In the genomic region with DNA sequence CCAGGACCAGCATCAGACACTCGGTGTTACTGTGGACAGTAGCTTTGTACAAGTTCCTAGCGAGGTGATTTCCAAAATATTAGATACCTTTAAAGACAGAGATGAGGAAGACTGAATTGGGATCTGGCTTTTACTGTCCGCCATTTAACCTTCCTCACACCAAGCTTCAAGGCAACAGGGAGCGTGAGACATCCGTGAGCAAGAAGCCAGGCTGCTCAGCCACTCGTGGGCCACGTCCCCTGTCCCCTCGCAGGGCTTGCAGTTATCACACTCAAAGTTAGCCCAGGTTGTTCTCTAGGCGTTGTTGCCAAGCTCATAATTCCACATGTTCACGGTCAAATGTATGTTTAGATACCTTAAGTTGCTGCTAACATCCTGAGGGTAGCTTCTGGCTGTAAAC, we compare ENCODE assay signal across 13 cellular contexts.
A peak's percentile ranks its signal among the peaks of the same experiment; 100 is the strongest.
DNase-seq lines count a peak whose midpoint lies in the region; ATAC-seq, FAIRE-seq and TF ChIP-seq lines count a peak whose summit lies in the region.
"Had no signal": no experiment of that assay in that cellular context is flagged by ENCODE, and none has a peak within 500 bp of the region (broad histone marks: within the 10 kb centered on the region; RNA-seq: fewer than 3 reads in every experiment).

No MANE protein-coding gene starts in this region.

- H3K4me3 ChIP-seq in right atrium auricular region: no peak overlapping the region
- H3K4me3 ChIP-seq in HepG2 (replicated peaks in 1 of 3; ENCODE audit: insufficient read depth in 1 of 3, low read depth in 2 of 3, low read length in 3 of 3): no peak overlapping the region
- H3K4me3 ChIP-seq in psoas muscle: no peak overlapping the region
- no peak overlapping the region for H3K4me3 ChIP-seq in vagina
- no peak overlapping the region for H3K4me3 ChIP-seq in pancreas

- H3K9ac ChIP-seq in HepG2 (ENCODE audit: insufficient read depth, low read depth, low read length): no peak overlapping the region

- POLR2A ChIA-PET in HepG2 (lab: Yijun Ruan, JAX): no interaction called here
- POLR2A ChIA-PET in activated CD8-positive, alpha-beta T cell treated with anti-CD3 and anti-CD28 coated beads, Interleukin-2, amount 10 ng/mL, durations not matched to agents 7 days and 5 days (lab: Charles Lee): no interaction called here

- H3K36me3 ChIP-seq in right atrium auricular region: no peaks in the 10 kb centered on the region
- no peaks in the 10 kb centered on the region for H3K36me3 ChIP-seq in HepG2 (replicated peaks in 1 of 2; ENCODE audit: control insufficient read depth in 1 of 2, insufficient read depth in 2 of 2, low read length in 2 of 2)
- no peaks in the 10 kb centered on the region for H3K36me3 ChIP-seq in psoas muscle (ENCODE audit: insufficient read depth in 1 of 2, low read depth in 1 of 2)
- no peaks in the 10 kb centered on the region for H3K36me3 ChIP-seq in vagina
- no peaks in the 10 kb centered on the region for H3K36me3 ChIP-seq in pancreas

- WGBS in HepG2 (ENCODE audit: low lambda C conversion rate): 15% methylated on average over 10 of the region's 10 CpGs
- WGBS in psoas muscle, 3 donors: 79 to 82% (median 80%) methylated on average over 10 of the region's 10 CpGs
- WGBS in pancreas, 2 donors: 69 to 73% methylated on average over 10 of the region's 10 CpGs

- H3K9me3 ChIP-seq in right atrium auricular region (no peaks in the 10 kb centered on the region), HepG2 (ENCODE audit: low read length) (no peaks in the 10 kb centered on the region), psoas muscle (no peaks in the 10 kb centered on the region), vagina (no peaks in the 10 kb centered on the region), pancreas (no peaks in the 10 kb centered on the region)

- H3K4me1 Mint-ChIP-seq in activated CD8-positive, alpha-beta T cell treated with anti-CD3 and anti-CD28 coated beads, Interleukin-2, amount 10 ng/mL, durations not matched to agents 7 days and 5 days (ENCODE audit: low read depth): peaks cover 4% of the 10 kb centered on the region

- intact Hi-C loops in Right ventricle myocardium inferior (cut with DNase I) (loop anchor here (5.0 kb wide), 1 partner anchor 33 kb away; no protein-coding TSS in a partner anchor), HepG2 (cut with micrococcal nuclease; ENCODE audit: unreplicated experiment) (loop anchor here (5.0 kb wide), 1 partner anchor 1448 kb away; no protein-coding TSS in a partner anchor), psoas muscle (cut with DNase I) (loop anchor here (5.0 to 10.0 kb wide), 4 partner anchors 103 to 1448 kb away; a partner anchor contains a TSS), vagina (cut with DNase I) (loop anchor here (1.0 to 10.0 kb wide), 4 partner anchors 75 to 188 kb away; no protein-coding TSS in a partner anchor), pancreas (cut with DNase I) (loop anchor here in 1 of 3 donors (5.0 kb wide), 1 partner anchor 188 kb away; no protein-coding TSS in a partner anchor)

- FAIRE-seq in HepG2 (lab: Jason Lieb, UNC) (no peak), pancreas (lab: Jason Lieb, UNC) (no peak)
- FAIRE-seq: G401.6 had no signal

- H3K27me3 Mint-ChIP-seq in activated CD8-positive, alpha-beta T cell treated with anti-CD3 and anti-CD28 coated beads, Interleukin-2, amount 10 ng/mL, durations not matched to agents 7 days and 5 days (ENCODE audit: low read depth): peaks cover 49% of the 10 kb centered on the region

- TF ChIP-seq POLR2A in HepG2 (IDR thresholded peaks at IDR 0.05; ENCODE audit: insufficient read depth in 1 of 2, low read depth in 2 of 2, low read length in 2 of 2) (no peak), vagina (IDR thresholded peaks at IDR 0.05) (no peak)

- no peak for ATAC-seq in Right ventricle myocardium inferior
- no peak for ATAC-seq in HepG2
- no peak for ATAC-seq in psoas muscle
- ATAC-seq in activated CD8-positive, alpha-beta T cell treated with anti-CD3 and anti-CD28 coated beads, Interleukin-2, amount 10 ng/mL, durations not matched to agents 7 days and 5 days: no peak
- no peak for ATAC-seq in pancreas
- ATAC-seq in GM21786 (IDR thresholded peaks at IDR 0.05; ENCODE audit: unreplicated experiment): no peak

- no peak overlapping the region for H3K27ac Mint-ChIP-seq in activated CD8-positive, alpha-beta T cell treated with anti-CD3 and anti-CD28 coated beads, Interleukin-2, amount 10 ng/mL, durations not matched to agents 7 days and 5 days

- H3K36me3 Mint-ChIP-seq in activated CD8-positive, alpha-beta T cell treated with anti-CD3 and anti-CD28 coated beads, Interleukin-2, amount 10 ng/mL, durations not matched to agents 7 days and 5 days (ENCODE audit: low read depth): no peaks in the 10 kb centered on the region

- H4K20me1 ChIP-seq in HepG2 (ENCODE audit: insufficient read depth, low read length): no peaks in the 10 kb centered on the region

- H3K4me1 ChIP-seq in right atrium auricular region: peaks cover 0 to 92% of the 10 kb centered on the region in 2 donors
- H3K4me1 ChIP-seq in HepG2 (ENCODE audit: insufficient read depth, low read length): no peaks in the 10 kb centered on the region
- H3K4me1 ChIP-seq in psoas muscle: peaks cover 34% of the 10 kb centered on the region
- H3K4me1 ChIP-seq in vagina: peaks cover 60% of the 10 kb centered on the region
- H3K4me1 ChIP-seq in pancreas: peaks cover 0 to 7% (median 3%) of the 10 kb centered on the region in 3 donors

- no peak overlapping the region for H3K4me2 ChIP-seq in HepG2 (ENCODE audit: low read depth, low read length)

- no peak for DNase-seq in right atrium auricular region (ENCODE audit: low spot score)
- DNase-seq in Right ventricle myocardium inferior (ENCODE audit: missing footprints): no peak
- DNase-seq in HepG2 (ENCODE audit: low spot score): no peak
- DNase-seq in psoas muscle: no peak
- no peak for DNase-seq in vagina (ENCODE audit: extremely low spot score in 2 of 2)
- DNase-seq in activated CD8-positive, alpha-beta T cell treated with anti-CD3 and anti-CD28 coated beads, Interleukin-2, amount 10 ng/mL, durations not matched to agents 7 days and 5 days: no peak
- no peak for DNase-seq in pancreas
- DNase-seq: COR-L47; NCI-H2081; SIG-M5; stimulated activated CD4-positive, alpha-beta T cell treated with anti-CD3 and anti-CD28 coated beads, Interleukin-2, amount 100 ng/mL, for 24 hours had no signal

- no peaks in the 10 kb centered on the region for H3K79me2 ChIP-seq in HepG2 (ENCODE audit: insufficient read depth, low read length)

- TF ChIP-seq RAD21 in HepG2 (CRISPR knock-in tag; IDR thresholded peaks at IDR 0.05): no peak

- TF ChIP-seq CTCF in right atrium auricular region (IDR thresholded peaks at IDR 0.05): no peak
- no peak for TF ChIP-seq CTCF in HepG2 (CRISPR knock-in tag; IDR thresholded peaks at IDR 0.05)
- no peak for TF ChIP-seq CTCF in psoas muscle (IDR thresholded peaks at IDR 0.05)
- TF ChIP-seq CTCF in vagina (IDR thresholded peaks at IDR 0.05): no peak
- no peak for TF ChIP-seq CTCF in pancreas (IDR thresholded peaks at IDR 0.05)

- in situ Hi-C loops in HepG2 (cut with HindIII; ENCODE audit: extremely low pct_ligation_motif_present, low pct_unique_long_range_greater_than_20kb): loop anchor here (5.0 to 25.0 kb wide), 2 partner anchors 188 to 1448 kb away; no protein-coding TSS in a partner anchor

- peak overlapping the region; percentile 3 for H2AFZ ChIP-seq in HepG2 (ENCODE audit: low read length)

- no TSS peak for BruUV-seq in HepG2 (replicated peaks; lab: Mats Ljungman, UMichigan)

- H3K4me3 Mint-ChIP-seq in activated CD8-positive, alpha-beta T cell treated with anti-CD3 and anti-CD28 coated beads, Interleukin-2, amount 10 ng/mL, durations not matched to agents 7 days and 5 days: no peak overlapping the region

- no peaks in the 10 kb centered on the region for H3K27me3 ChIP-seq in right atrium auricular region
- peaks cover 4 to 40% of the 10 kb centered on the region in 2 experiments for H3K27me3 ChIP-seq in HepG2 (ENCODE audit: control insufficient read depth in 1 of 2, insufficient read depth in 2 of 2, low read length in 2 of 2)
- no peaks in the 10 kb centered on the region for H3K27me3 ChIP-seq in psoas muscle (ENCODE audit: insufficient read depth in 3 of 3, low read length in 2 of 3)
- no peaks in the 10 kb centered on the region for H3K27me3 ChIP-seq in vagina
- H3K27me3 ChIP-seq in pancreas: no peaks in the 10 kb centered on the region

- CTCF ChIA-PET in HepG2 (lab: Yijun Ruan, JAX; ENCODE audit: low intra/inter-chr PET ratio, low total read pairs): no interaction called here
- CTCF ChIA-PET in activated CD8-positive, alpha-beta T cell treated with anti-CD3 and anti-CD28 coated beads, Interleukin-2, amount 10 ng/mL, durations not matched to agents 7 days and 5 days (lab: Charles Lee): interaction anchor here (2.9 kb wide), 1 partner anchor 188 kb away, joined by 32 read pairs; no protein-coding TSS in a partner anchor

- TF ChIP-seq EP300 in HepG2 (IDR thresholded peaks at IDR 0.05; ENCODE audit: low read depth in 2 of 2, low read length in 2 of 2) (no peak), HepG2 (CRISPR knock-in tag; IDR thresholded peaks at IDR 0.05; ENCODE audit: borderline replicate concordance) (no peak)

- H3K27ac ChIP-seq in right atrium auricular region (peak overlapping the region; percentile 93), HepG2 (ENCODE audit: extremely low read length, insufficient read depth, low read length) (no peak overlapping the region), psoas muscle (peak overlapping the region; percentile 38), vagina (peak overlapping the region; percentile 87), pancreas (peak overlapping the region in 1 of 4 donors; percentile 26)

- H3K9me3 Mint-ChIP-seq in activated CD8-positive, alpha-beta T cell treated with anti-CD3 and anti-CD28 coated beads, Interleukin-2, amount 10 ng/mL, durations not matched to agents 7 days and 5 days (ENCODE audit: insufficient read depth): no peaks in the 10 kb centered on the region

TF ChIP-seq in HepG2, 621 proteins besides CTCF, POLR2A, EP300 and RAD21 (continues in another document):
- TF ChIP-seq ZKSCAN8 (CRISPR knock-in tag; IDR thresholded peaks at IDR 0.05; ENCODE audit: borderline replicate concordance) (no peak), TBP (CRISPR knock-in tag; IDR thresholded peaks at IDR 0.05) (no peak), RFXANK (CRISPR knock-in tag; IDR thresholded peaks at IDR 0.05) (no peak), ZNF7 (CRISPR knock-in tag; IDR thresholded peaks at IDR 0.05) (no peak), FOXC1 (CRISPR knock-in tag; IDR thresholded peaks at IDR 0.05; ENCODE audit: borderline replicate concordance) (no peak), ZNF772 (CRISPR knock-in tag; IDR thresholded peaks at IDR 0.05) (no peak)
- TF ChIP-seq, protein P1, sequence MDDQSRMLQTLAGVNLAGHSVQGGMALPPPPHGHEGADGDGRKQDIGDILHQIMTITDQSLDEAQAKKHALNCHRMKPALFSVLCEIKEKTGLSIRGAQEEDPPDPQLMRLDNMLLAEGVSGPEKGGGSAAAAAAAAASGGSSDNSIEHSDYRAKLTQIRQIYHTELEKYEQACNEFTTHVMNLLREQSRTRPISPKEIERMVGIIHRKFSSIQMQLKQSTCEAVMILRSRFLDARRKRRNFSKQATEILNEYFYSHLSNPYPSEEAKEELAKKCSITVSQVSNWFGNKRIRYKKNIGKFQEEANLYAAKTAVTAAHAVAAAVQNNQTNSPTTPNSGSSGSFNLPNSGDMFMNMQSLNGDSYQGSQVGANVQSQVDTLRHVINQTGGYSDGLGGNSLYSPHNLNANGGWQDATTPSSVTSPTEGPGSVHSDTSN (CRISPR knock-in tag; IDR thresholded peaks at IDR 0.05; ENCODE audit: borderline replicate concordance): no peak
